In the genomic region with DNA sequence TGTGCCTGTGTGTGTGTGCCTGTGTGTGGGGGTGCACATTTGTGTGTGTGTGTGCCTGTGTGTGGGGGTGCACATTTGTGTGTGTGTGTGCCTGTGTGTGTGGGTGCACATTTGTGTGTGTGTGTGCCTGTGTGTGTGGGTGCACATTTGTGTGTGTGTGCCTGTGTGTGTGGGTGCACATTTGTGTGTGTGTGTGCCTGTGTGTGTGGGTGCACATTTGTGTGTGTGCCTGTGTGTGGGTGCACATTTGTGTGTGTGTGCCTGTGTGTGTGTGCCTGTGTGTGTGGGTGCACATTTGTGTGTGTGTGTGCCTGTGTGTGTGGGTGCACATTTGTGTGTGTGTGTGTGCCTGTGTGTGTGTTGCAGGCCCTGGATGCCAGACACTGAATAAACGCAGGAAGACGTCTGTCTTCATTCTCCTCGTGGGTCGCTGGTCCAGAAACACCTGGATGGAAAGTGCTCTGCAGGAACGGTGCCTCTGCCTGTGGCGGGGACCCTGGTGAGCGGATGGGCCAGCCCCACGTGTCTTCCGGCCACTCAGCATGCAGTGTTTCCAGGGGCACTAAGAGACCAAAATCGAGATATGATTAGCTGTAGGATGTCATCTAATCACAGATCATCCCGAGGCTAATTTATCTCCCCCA, we compare ENCODE assay signal across 1 cellular context.
A peak's percentile ranks its signal among the peaks of the same experiment; 100 is the strongest.
TF ChIP-seq lines count a peak whose summit lies in the region.

No MANE protein-coding gene starts in this region.

TF ChIP-seq in HEK293, 187 proteins besides CTCF, POLR2A, EP300 and RAD21:
- TF ChIP-seq, protein P1, sequence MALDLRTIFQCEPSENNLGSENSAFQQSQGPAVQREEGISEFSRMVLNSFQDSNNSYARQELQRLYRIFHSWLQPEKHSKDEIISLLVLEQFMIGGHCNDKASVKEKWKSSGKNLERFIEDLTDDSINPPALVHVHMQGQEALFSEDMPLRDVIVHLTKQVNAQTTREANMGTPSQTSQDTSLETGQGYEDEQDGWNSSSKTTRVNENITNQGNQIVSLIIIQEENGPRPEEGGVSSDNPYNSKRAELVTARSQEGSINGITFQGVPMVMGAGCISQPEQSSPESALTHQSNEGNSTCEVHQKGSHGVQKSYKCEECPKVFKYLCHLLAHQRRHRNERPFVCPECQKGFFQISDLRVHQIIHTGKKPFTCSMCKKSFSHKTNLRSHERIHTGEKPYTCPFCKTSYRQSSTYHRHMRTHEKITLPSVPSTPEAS (tag by site-specific recombination; IDR thresholded peaks at IDR 0.05): peak; percentile 62
